8 cellular contexts compared by ENCODE assay signal in the genomic region with DNA sequence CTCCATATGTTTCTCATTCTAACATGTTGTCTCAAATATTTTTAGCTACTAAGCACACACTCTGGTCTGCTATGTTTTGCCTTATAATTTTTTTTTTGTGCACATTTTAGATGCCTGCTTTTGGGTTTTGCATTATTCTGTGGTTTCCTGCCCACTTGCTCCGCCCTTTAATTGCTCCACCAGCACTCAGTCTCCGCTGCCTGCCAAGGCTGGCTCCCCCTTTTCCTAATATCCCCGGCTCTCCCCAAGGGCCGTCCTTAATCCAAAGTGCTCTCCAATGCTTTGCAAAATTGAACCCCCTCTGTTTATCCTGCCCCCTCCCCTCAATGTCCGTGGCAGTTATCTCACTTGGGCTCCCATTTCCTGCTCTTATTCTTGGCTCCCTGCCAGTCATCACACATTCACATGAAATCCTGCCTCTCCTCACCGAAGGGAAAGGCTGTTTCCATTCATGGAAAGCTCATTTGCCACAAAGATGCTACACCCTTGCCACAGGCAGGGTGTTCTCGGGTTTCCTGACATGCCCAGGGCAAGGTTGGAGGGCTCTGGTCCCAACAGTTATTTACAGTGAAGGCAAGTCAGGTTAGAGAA.
DNase-seq lines count a peak whose midpoint lies in the region; ATAC-seq lines count a peak whose summit lies in the region.

No MANE protein-coding gene starts in this region.

- no peak for ATAC-seq in GM21786 (IDR thresholded peaks at IDR 0.05; ENCODE audit: unreplicated experiment)

- DNase-seq in DMS53 treated with DMSO at 0.1 percent for 48 hours (lab: John Stamatoyannopoulos, UW; ENCODE audit: unreplicated experiment) (peak; percentile 17), NCI-H146 treated with DMSO at 0.1 percent for 48 hours (lab: John Stamatoyannopoulos, UW; ENCODE audit: unreplicated experiment) (peak; percentile 84), amniotic epithelial cell (ENCODE audit: low read depth) (peak; percentile 9), lung microvascular endothelial cell (ENCODE audit: low read depth in 2 of 2) (peak; percentile 75 to 96), RPMI8226 (no peak), hippocampal formation (lab: John Stamatoyannopoulos, UW) (no peak), NK-92 (lab: John Stamatoyannopoulos, UW; ENCODE audit: unreplicated experiment) (no peak)

Comparison
In these comparisons a context has a peak if more than half of its experiments do, and no peak if none do; other contexts are left out.
1. DNase-seq: peak in DMS53 treated with DMSO at 0.1 percent for 48 hours (single experiment), NCI-H146 treated with DMSO at 0.1 percent for 48 hours (single experiment), amniotic epithelial cell (single experiment) and lung microvascular endothelial cell (2 of 2); none in RPMI8226 (single experiment), hippocampal formation (0 of 2) and NK-92 (single experiment).